In the genomic region with DNA sequence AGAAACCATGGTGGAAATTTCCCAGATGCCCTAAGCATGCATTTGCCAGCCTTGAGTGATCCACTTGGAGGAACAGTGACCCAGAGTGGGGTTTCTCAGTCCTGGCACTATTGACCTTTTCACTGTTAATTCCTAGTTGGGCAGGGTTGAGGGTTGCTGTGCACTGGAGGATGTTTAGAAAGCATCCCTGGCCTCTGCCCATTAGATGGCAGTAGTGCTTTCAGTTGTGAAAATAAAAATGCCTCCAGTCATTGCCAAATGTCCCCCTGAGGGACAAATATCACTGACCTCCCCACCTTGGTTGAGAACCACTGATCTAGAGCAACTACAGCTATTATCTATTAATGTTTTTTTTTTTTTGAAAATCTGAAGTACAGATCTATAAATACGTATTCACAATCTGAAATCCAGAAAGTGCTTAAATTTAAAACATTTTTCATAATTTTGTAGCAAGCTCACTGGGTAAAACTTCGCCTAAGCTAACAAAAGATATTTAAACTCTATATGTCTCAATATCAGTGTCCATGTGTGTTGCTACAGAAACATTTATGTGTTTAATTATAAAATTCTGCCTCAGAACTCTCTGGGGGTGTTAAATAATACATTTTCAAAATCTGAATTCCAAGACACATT, we compare ENCODE assay signal across 8 cellular contexts. TPM values are rescaled to one million over a fixed set of nuclear protein-coding genes. Genes with fewer than 3 reads are reported as not detected.
DNase-seq lines count a peak whose midpoint lies in the region; ATAC-seq and TF ChIP-seq lines count a peak whose summit lies in the region.

No MANE protein-coding gene starts in this region.

- H3K9ac ChIP-seq in OCI-LY1 (ENCODE audit: low read length): no peak overlapping the region

- DNase-seq in AG09309 (ENCODE audit: low read depth): no peak
- DNase-seq in GM13976 (ENCODE audit: low spot score): no peak
- no peak for DNase-seq in dorsolateral prefrontal cortex
- DNase-seq in nephron progenitor cell: peak; percentile 43

- in situ Hi-C loops in GM13976 (cut with MboI; ENCODE audit: low sequenced_read_pairs, unreplicated experiment): no loop called here

- no peaks in the 10 kb centered on the region for H4K20me1 ChIP-seq in OCI-LY1 (ENCODE audit: insufficient read depth, low read length)

- no peaks in the 10 kb centered on the region for H3K9me2 ChIP-seq in OCI-LY1 (ENCODE audit: low read depth, low read length)

- H3K27ac Mint-ChIP-seq in nephron progenitor cell: no peak overlapping the region

- H3K27ac ChIP-seq in OCI-LY1 (ENCODE audit: low read depth, low read length, poor library complexity, severe bottlenecking) (no peak overlapping the region), dorsolateral prefrontal cortex (no peak overlapping the region)

- no peak overlapping the region for H3K4me2 ChIP-seq in OCI-LY1 (ENCODE audit: low read length)

- ATAC-seq in HG02885 (IDR thresholded peaks at IDR 0.05; ENCODE audit: poor library complexity, unreplicated experiment): no peak
- no peak for ATAC-seq in GM21447 (IDR thresholded peaks at IDR 0.05; ENCODE audit: unreplicated experiment)
- ATAC-seq in HG03571 (IDR thresholded peaks at IDR 0.05; ENCODE audit: unreplicated experiment): no peak

- TF ChIP-seq CTCF in AG09309 (IDR thresholded peaks at IDR 0.05; ENCODE audit: control insufficient read depth, insufficient read depth, low read depth, low read length, missing control alignments): peak; percentile 75
- peak; percentile 49 for TF ChIP-seq CTCF in GM13976 (IDR thresholded peaks at IDR 0.05; ENCODE audit: borderline replicate concordance, control extremely low read depth, extremely low read depth, insufficient read depth, missing control alignments)
- peak; percentile 60 for TF ChIP-seq CTCF in OCI-LY1 (IDR thresholded peaks at IDR 0.05; ENCODE audit: low read length)
- TF ChIP-seq CTCF in dorsolateral prefrontal cortex (IDR thresholded peaks at IDR 0.05 in 54 of 56, conservative IDR thresholded peaks at IDR 0.05 in 2 of 56; ENCODE audit: low read depth in 1 of 56, partially characterized antibody in 56 of 56): peak; percentile 23 to 80 (median 61)
- peak; percentile 68 for TF ChIP-seq CTCF in nephron progenitor cell (IDR thresholded peaks at IDR 0.05)

- no peaks in the 10 kb centered on the region for H3F3A ChIP-seq in OCI-LY1 (ENCODE audit: insufficient read depth, low read length)

- H3K36me3 Mint-ChIP-seq in nephron progenitor cell (ENCODE audit: low read depth): peaks cover 26% of the 10 kb centered on the region

- peaks cover 18% of the 10 kb centered on the region for H3K9me3 Mint-ChIP-seq in nephron progenitor cell

- intact Hi-C loops in dorsolateral prefrontal cortex (cut with DNase I): no loop called here

- no peaks in the 10 kb centered on the region for H3K27me3 Mint-ChIP-seq in nephron progenitor cell (ENCODE audit: low read depth, poor library complexity)

- no peaks in the 10 kb centered on the region for H3K79me2 ChIP-seq in OCI-LY1 (ENCODE audit: insufficient read depth, low read length)

- no peaks in the 10 kb centered on the region for H3K27me3 ChIP-seq in OCI-LY1 (ENCODE audit: insufficient read depth, low read length)
- H3K27me3 ChIP-seq in dorsolateral prefrontal cortex: no peaks in the 10 kb centered on the region

- H2AFZ ChIP-seq in OCI-LY1 (ENCODE audit: low read length): no peak overlapping the region

- no peak overlapping the region for H3K4me3 ChIP-seq in AG09309 (ENCODE audit: control insufficient read depth, low read depth, low read length)
- no peak overlapping the region for H3K4me3 ChIP-seq in OCI-LY1 (ENCODE audit: low read depth, low read length, poor library complexity, severe bottlenecking)
- H3K4me3 ChIP-seq in dorsolateral prefrontal cortex: no peak overlapping the region

- no peaks in the 10 kb centered on the region for H3K4me1 ChIP-seq in OCI-LY1 (ENCODE audit: insufficient read depth, low read length, severe bottlenecking)

- no peak overlapping the region for H3K4me3 Mint-ChIP-seq in nephron progenitor cell

- no peaks in the 10 kb centered on the region for H3K36me3 ChIP-seq in OCI-LY1 (ENCODE audit: insufficient read depth, low read length)

- H3K9me3 ChIP-seq in OCI-LY1 (ENCODE audit: low read length): no peaks in the 10 kb centered on the region

- peaks cover 10% of the 10 kb centered on the region for H3K4me1 Mint-ChIP-seq in nephron progenitor cell

RNA-seq across cellular contexts. Expression of a gene that starts 27.3 kb away (rescaled TPM):
- total RNA-seq in dorsolateral prefrontal cortex: 100 to 1,000 TPM in 30 of 120 experiments, 10 to 100 TPM in 90; 22.0 to 366 (median 64.5) TPM
